18 cellular contexts compared by ENCODE assay signal in the genomic region with DNA sequence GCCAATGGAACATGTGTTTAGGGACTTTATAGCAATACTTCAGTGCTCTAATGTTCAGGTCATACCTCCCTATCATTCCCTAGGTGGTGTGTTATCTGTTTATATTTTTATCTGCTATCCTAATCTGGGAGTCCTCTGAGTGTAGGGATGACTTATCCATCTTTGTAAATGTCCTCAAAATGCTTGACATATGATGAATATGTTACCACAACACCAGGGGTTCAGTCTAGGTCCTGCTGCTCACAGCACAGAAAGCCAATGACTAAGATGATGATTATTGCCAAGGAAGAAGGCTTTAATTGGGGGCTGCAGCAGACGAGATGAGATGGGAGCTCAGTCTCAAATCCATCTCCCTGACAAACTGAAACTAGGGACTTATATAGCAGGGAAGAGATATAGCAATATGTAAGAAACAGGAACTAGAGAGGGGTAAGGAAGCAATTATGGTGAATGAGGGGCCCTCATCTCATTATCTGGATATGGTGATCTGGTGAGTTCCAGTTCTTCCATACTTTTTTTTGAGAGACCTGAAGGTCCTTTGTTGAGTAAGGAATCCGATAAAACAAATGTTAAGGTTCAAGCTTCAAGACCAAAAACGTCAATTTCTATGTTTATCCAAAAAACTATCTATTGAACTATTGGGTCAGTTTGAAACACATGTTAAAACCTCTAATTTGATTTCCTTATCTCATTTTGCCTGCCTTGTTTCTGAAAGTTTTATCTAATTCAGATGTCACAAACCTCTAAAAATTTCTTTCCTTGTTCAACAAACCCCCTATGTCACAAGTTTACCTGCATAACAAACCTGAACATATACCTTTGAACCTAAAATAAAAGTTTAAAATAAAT.
DNase-seq lines count a peak whose midpoint lies in the region; ATAC-seq and TF ChIP-seq lines count a peak whose summit lies in the region.
"Had no signal": no experiment of that assay in that cellular context is flagged by ENCODE, and none has a peak within 500 bp of the region (broad histone marks: within the 10 kb centered on the region; RNA-seq: fewer than 3 reads in every experiment).

No MANE protein-coding gene starts in this region.

- H3K4me3 Mint-ChIP-seq in stimulated activated memory B cell treated with anti-CD40 and anti-IgM and Interleukin-4, amounts not matched to agents 10 μg/mL and 1 μg/mL and 100 μg/mL, for 72 hours = no peak overlapping the region
- H3K4me3 Mint-ChIP-seq: activated CD4-positive, alpha-beta T cell treated with anti-CD3 and anti-CD28 coated beads, Interleukin-2, amount 10 ng/mL, durations not matched to agents 24 days and 14 days; T-helper 2 cell treated with Interferon-gamma antibody and Interleukin-4, amounts not matched to agents 5 μg/mL and 100 μg/mL, for 36 hours; type B pancreatic cell had no signal

- H3K4me3 ChIP-seq in IMR-90 (ENCODE audit: insufficient read depth, low read depth, low read length) (no peak overlapping the region), OCI-LY1 (ENCODE audit: low read depth, low read length, poor library complexity, severe bottlenecking) (no peak overlapping the region)
- H3K4me3 ChIP-seq: ascending aorta; BLaER1 treated with 17β-estradiol and CSF1 and Interleukin-3, amounts not matched to agents 10 nM and 100 nM; gastrocnemius medialis; HAP-1 had no signal

- dilution Hi-C loops in IMR-90 (cut with HindIII; ENCODE audit: low sequenced_read_pairs, unreplicated experiment) = no loop called here

- H4K8ac ChIP-seq in IMR-90 (ENCODE audit: low read depth in 2 of 2, low read length in 2 of 2) = no peak overlapping the region

- H2AFZ ChIP-seq in IMR-90 (replicated peaks; ENCODE audit: low read length, poor library complexity) = no peak overlapping the region
- H2AFZ ChIP-seq in OCI-LY1 (ENCODE audit: low read length) = no peak overlapping the region

- no peaks in the 10 kb centered on the region for H3K36me3 ChIP-seq in IMR-90 (ENCODE audit: control insufficient read depth, insufficient read depth, low read length)
- no peaks in the 10 kb centered on the region for H3K36me3 ChIP-seq in OCI-LY1 (ENCODE audit: insufficient read depth, low read length)
- H3K36me3 ChIP-seq: ascending aorta; BLaER1 treated with 17β-estradiol and CSF1 and Interleukin-3, amounts not matched to agents 10 nM and 100 nM; gastrocnemius medialis; HAP-1 had no signal

- no peaks in the 10 kb centered on the region for H3K36me3 Mint-ChIP-seq in stimulated activated memory B cell treated with anti-CD40 and anti-IgM and Interleukin-4, amounts not matched to agents 10 μg/mL and 1 μg/mL and 100 μg/mL, for 72 hours
- H3K36me3 Mint-ChIP-seq: type B pancreatic cell had no signal

- H2BK15ac ChIP-seq in IMR-90 (ENCODE audit: low read depth, low read length) = no peak overlapping the region

- H3K4me1 ChIP-seq in IMR-90 (ENCODE audit: control insufficient read depth, insufficient read depth, low read length) = no peaks in the 10 kb centered on the region
- H3K4me1 ChIP-seq in OCI-LY1 (ENCODE audit: insufficient read depth, low read length, severe bottlenecking) = peaks cover 55% of the 10 kb centered on the region
- H3K4me1 ChIP-seq: ascending aorta, gastrocnemius medialis, HAP-1 had no signal

- H3F3A ChIP-seq in OCI-LY1 (ENCODE audit: insufficient read depth, low read length) = no peaks in the 10 kb centered on the region; the same call in 1 of the 2 replicates

- no peaks in the 10 kb centered on the region for H3K79me2 ChIP-seq in OCI-LY1 (ENCODE audit: insufficient read depth, low read length)

- no peaks in the 10 kb centered on the region for H3K79me1 ChIP-seq in IMR-90 (ENCODE audit: low read depth in 1 of 2, low read length in 2 of 2)

- no peaks in the 10 kb centered on the region for H3K9me2 ChIP-seq in OCI-LY1 (ENCODE audit: low read depth, low read length)

- peaks cover 38% of the 10 kb centered on the region for H3K4me1 Mint-ChIP-seq in stimulated activated memory B cell treated with anti-CD40 and anti-IgM and Interleukin-4, amounts not matched to agents 10 μg/mL and 1 μg/mL and 100 μg/mL, for 72 hours
- H3K4me1 Mint-ChIP-seq: activated CD4-positive, alpha-beta T cell treated with anti-CD3 and anti-CD28 coated beads, Interleukin-2, amount 10 ng/mL, durations not matched to agents 24 days and 14 days had no signal

- peak overlapping the region; percentile 37; the same call in 1 of the 2 replicates for H3K4me2 ChIP-seq in IMR-90 (ENCODE audit: low read depth, low read length)
- no peak overlapping the region for H3K4me2 ChIP-seq in OCI-LY1 (ENCODE audit: low read length)

- H3K27ac Mint-ChIP-seq in stimulated activated memory B cell treated with anti-CD40 and anti-IgM and Interleukin-4, amounts not matched to agents 10 μg/mL and 1 μg/mL and 100 μg/mL, for 72 hours = peak overlapping the region; percentile 4
- H3K27ac Mint-ChIP-seq: activated CD4-positive, alpha-beta T cell treated with anti-CD3 and anti-CD28 coated beads, Interleukin-2, amount 10 ng/mL, durations not matched to agents 24 days and 14 days; T-helper 2 cell treated with Interferon-gamma antibody and Interleukin-4, amounts not matched to agents 5 μg/mL and 100 μg/mL, for 36 hours; type B pancreatic cell had no signal

- H2AK5ac ChIP-seq in IMR-90 (ENCODE audit: low read depth, low read length) = no peak overlapping the region

- H3K9ac ChIP-seq in IMR-90 (ENCODE audit: low read depth, low read length) (no peak overlapping the region), OCI-LY1 (ENCODE audit: low read length) (no peak overlapping the region)
- H3K9ac ChIP-seq: BLaER1 treated with 17β-estradiol and CSF1 and Interleukin-3, amounts not matched to agents 10 nM and 100 nM had no signal

- TF ChIP-seq CTCF in IMR-90 (conservative IDR thresholded peaks at IDR 0.05; ENCODE audit: low read depth, low read length) = no peak
- no peak for TF ChIP-seq CTCF in OCI-LY1 (IDR thresholded peaks at IDR 0.05; ENCODE audit: low read length)

- no peak for TF ChIP-seq POLR2A in IMR-90 (IDR thresholded peaks at IDR 0.05; ENCODE audit: low read depth, low read length)

- no peak overlapping the region for H2BK120ac ChIP-seq in IMR-90 (ENCODE audit: low read depth, low read length)

- CTCF ChIA-PET in IMR-90 (lab: Yijun Ruan, JAX) = interaction anchor here (1.4 to 3.0 kb wide), 3 partner anchors 12 to 484 kb away, joined by 4 to 11 read pairs (median 6); no protein-coding TSS in a partner anchor

- no peaks in the 10 kb centered on the region for H3K9me1 ChIP-seq in IMR-90 (ENCODE audit: insufficient read depth, low read length)

- POLR2A ChIA-PET in IMR-90 (lab: Charles Lee; ENCODE audit: unreplicated experiment) = no interaction called here

- H3K9me3 Mint-ChIP-seq in stimulated activated memory B cell treated with anti-CD40 and anti-IgM and Interleukin-4, amounts not matched to agents 10 μg/mL and 1 μg/mL and 100 μg/mL, for 72 hours = peaks cover 4% of the 10 kb centered on the region
- H3K9me3 Mint-ChIP-seq: activated CD4-positive, alpha-beta T cell treated with anti-CD3 and anti-CD28 coated beads, Interleukin-2, amount 10 ng/mL, durations not matched to agents 24 days and 14 days; T-helper 2 cell treated with Interferon-gamma antibody and Interleukin-4, amounts not matched to agents 5 μg/mL and 100 μg/mL, for 36 hours; type B pancreatic cell had no signal

- H3K27ac ChIP-seq in IMR-90 (ENCODE audit: insufficient read depth, low read length) = no peak overlapping the region
- peak overlapping the region; percentile 38 for H3K27ac ChIP-seq in OCI-LY1 (ENCODE audit: low read depth, low read length, poor library complexity, severe bottlenecking)
- H3K27ac ChIP-seq: ascending aorta; BLaER1 treated with 17β-estradiol and CSF1 and Interleukin-3, amounts not matched to agents 10 nM and 100 nM; gastrocnemius medialis had no signal

- BruUV-seq in IMR-90 (replicated peaks; lab: Mats Ljungman, UMichigan) = no TSS peak

- H3K27me3 Mint-ChIP-seq in stimulated activated memory B cell treated with anti-CD40 and anti-IgM and Interleukin-4, amounts not matched to agents 10 μg/mL and 1 μg/mL and 100 μg/mL, for 72 hours = no peaks in the 10 kb centered on the region
- H3K27me3 Mint-ChIP-seq: type B pancreatic cell had no signal

- no peak for TF ChIP-seq RAD21 in IMR-90 (IDR thresholded peaks at IDR 0.05; ENCODE audit: low read length)

- H3K23ac ChIP-seq in IMR-90 (ENCODE audit: low read depth, low read length) = no peak overlapping the region

- peak overlapping the region; percentile 47; the same call in 1 of the 2 replicates for H3K18ac ChIP-seq in IMR-90 (ENCODE audit: low read depth, low read length)

- H4K20me1 ChIP-seq in IMR-90 (ENCODE audit: insufficient read depth, low read length) = no peaks in the 10 kb centered on the region
- no peaks in the 10 kb centered on the region for H4K20me1 ChIP-seq in OCI-LY1 (ENCODE audit: insufficient read depth, low read length)
- H4K20me1 ChIP-seq: BLaER1 treated with 17β-estradiol and CSF1 and Interleukin-3, amounts not matched to agents 10 nM and 100 nM had no signal

- H3K4ac ChIP-seq in IMR-90 (ENCODE audit: low read depth, low read length) = no peak overlapping the region

- ATAC-seq in IMR-90 (ENCODE audit: low read depth) (no peak), left ventricle myocardium superior (no peak), GM18861 (IDR thresholded peaks at IDR 0.05; ENCODE audit: unreplicated experiment) (no peak)
- ATAC-seq in stimulated activated memory B cell treated with anti-CD40 and anti-IgM and Interleukin-4, amounts not matched to agents 10 μg/mL and 1 μg/mL and 100 μg/mL, for 72 hours = no peak
- no peak for ATAC-seq in activated CD4-positive, CD25-positive, alpha-beta regulatory T cell treated with anti-CD3 and anti-CD28 coated beads, Interleukin-2, amount 50 U/mL, for 24 hours
- ATAC-seq: stimulated activated naive CD8-positive, alpha-beta T cell treated with anti-CD3 and anti-CD28 coated beads, Interleukin-15, Interleukin-2, amounts not matched to agents 100 U/mL and 50 U/mL, for 24 hours had no signal

- no CpG with 5 or more reads among the region's 3 CpGs for WGBS in IMR-90 (ENCODE audit: extremely low coverage in 2 of 2, insufficient read length in 1 of 2), 2 experiments

- in situ Hi-C loops in IMR-90 (cut with MboI; ENCODE audit: low sequenced_read_pairs) = loop anchor here (25.0 kb wide), 1 partner anchor 2006 kb away; no protein-coding TSS in a partner anchor

- no peak overlapping the region for H2BK20ac ChIP-seq in IMR-90 (ENCODE audit: low read depth, low read length)

- H3K14ac ChIP-seq in IMR-90 (replicated peaks; ENCODE audit: low read depth, low read length) = no peak overlapping the region

- H3K9me3 ChIP-seq in IMR-90 (ENCODE audit: control insufficient read depth, insufficient read depth, low read length) (no peaks in the 10 kb centered on the region), OCI-LY1 (ENCODE audit: low read length) (no peaks in the 10 kb centered on the region)
- H3K9me3 ChIP-seq: ascending aorta; BLaER1 treated with 17β-estradiol and CSF1 and Interleukin-3, amounts not matched to agents 10 nM and 100 nM; gastrocnemius medialis; HAP-1 had no signal

- DNase-seq in IMR-90 = peak; percentile 12
- peak; percentile 7 for DNase-seq in amniotic epithelial cell (ENCODE audit: low read depth)
- DNase-seq in left ventricle myocardium superior = no peak
- DNase-seq: activated CD4-positive, alpha-beta T cell treated with anti-CD3 and anti-CD28 coated beads, Interleukin-2, amount 10 ng/mL, durations not matched to agents 24 days and 14 days; activated naive CD4-positive, alpha-beta T cell; gastrocnemius medialis; left cardiac atrium; NCI-H2029; stimulated activated naive CD8-positive, alpha-beta T cell treated with anti-CD3 and anti-CD28 coated beads, Interleukin-15, Interleukin-2, amounts not matched to agents 100 U/mL and 50 U/mL, for 24 hours had no signal

- H4K91ac ChIP-seq in IMR-90 (ENCODE audit: insufficient read depth, low read depth, low read length) = no peak overlapping the region

- no peak overlapping the region for H2BK5ac ChIP-seq in IMR-90 (ENCODE audit: low read depth, low read length, poor library complexity, severe bottlenecking)

- intact Hi-C loops in IMR-90 (cut with micrococcal nuclease) (loop anchor here (5.0 to 10.0 kb wide), 3 partner anchors 651 to 1998 kb away; no protein-coding TSS in a partner anchor), left ventricle myocardium superior (cut with micrococcal nuclease) (no loop called here)

- H4K5ac ChIP-seq in IMR-90 (ENCODE audit: low read depth, low read length) = no peak overlapping the region

- H3K27me3 ChIP-seq in IMR-90 (ENCODE audit: control insufficient read depth, insufficient read depth, low read length) (no peaks in the 10 kb centered on the region), OCI-LY1 (ENCODE audit: insufficient read depth, low read length) (no peaks in the 10 kb centered on the region)
- H3K27me3 ChIP-seq: ascending aorta; BLaER1 treated with 17β-estradiol and CSF1 and Interleukin-3, amounts not matched to agents 10 nM and 100 nM; gastrocnemius medialis had no signal

- no peak overlapping the region for H2AK9ac ChIP-seq in IMR-90 (replicated peaks; ENCODE audit: low read depth, low read length, poor library complexity)

- H3K56ac ChIP-seq in IMR-90 (ENCODE audit: extremely low read depth, insufficient read depth, low read length) = no peak overlapping the region
